ENCODE assay signal across 1 cellular context in the genomic region with DNA sequence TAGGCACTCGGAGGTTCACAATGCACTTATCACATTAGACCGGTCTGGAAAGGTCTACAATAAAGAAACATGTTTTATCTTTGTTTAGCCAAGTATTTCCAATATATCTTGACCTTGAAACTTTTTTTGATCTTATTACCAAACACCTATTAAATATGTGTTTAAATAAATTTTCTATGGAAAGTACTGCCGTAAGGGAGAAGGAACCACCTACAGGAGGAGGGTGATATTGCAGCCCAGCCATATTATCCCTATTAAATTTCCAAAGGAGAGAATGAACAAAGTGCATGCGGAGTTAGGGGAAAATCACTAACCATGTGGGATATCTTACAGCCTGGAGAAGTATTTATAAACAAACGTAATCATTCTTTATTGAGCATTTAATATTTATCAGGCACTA.
TF ChIP-seq lines count a peak whose summit lies in the region.

No MANE protein-coding gene starts in this region.

TF ChIP-seq in IMR-90, 13 proteins besides CTCF, POLR2A, EP300 and RAD21:
- TF ChIP-seq SMC3 (IDR thresholded peaks at IDR 0.05; ENCODE audit: low read depth, low read length) (peak; percentile 13; the same call in 1 of the 2 replicates), MAZ (IDR thresholded peaks at IDR 0.05; ENCODE audit: borderline replicate concordance, low read depth, low read length) (no peak)
TF ChIP-seq in IMR-90: peak in this region for 1.
